Comparison of ENCODE assay signal across 28 cellular contexts in the genomic region with DNA sequence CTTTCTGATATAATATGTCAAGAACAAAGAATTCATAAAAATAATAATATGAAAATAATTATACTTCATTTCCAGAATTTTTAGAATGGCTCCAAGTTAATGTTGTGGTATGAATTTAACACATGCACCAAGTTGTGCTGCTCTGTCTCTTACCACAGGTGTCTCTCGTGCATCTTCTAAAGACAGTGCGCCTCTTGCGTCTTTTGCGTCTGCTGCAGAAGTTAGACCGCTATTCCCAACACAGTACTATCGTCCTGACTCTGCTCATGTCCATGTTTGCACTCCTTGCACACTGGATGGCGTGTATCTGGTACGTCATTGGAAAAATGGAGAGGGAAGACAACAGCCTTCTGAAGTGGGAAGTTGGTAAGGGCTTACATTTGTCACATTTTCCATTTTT.
"Had no signal": no experiment of that assay in that cellular context is flagged by ENCODE, and none has a peak within 500 bp of the region (broad histone marks: within the 10 kb centered on the region; RNA-seq: fewer than 3 reads in every experiment).

No MANE protein-coding gene starts in this region.

- H3K36me3 ChIP-seq: ascending aorta, cardiac muscle cell, SJCRH30 had no signal

- H3K4me3 Mint-ChIP-seq: activated CD4-positive, alpha-beta T cell treated with anti-CD3 and anti-CD28 coated beads for 36 hours; activated CD4-positive, alpha-beta T cell treated with anti-CD3 and anti-CD28 coated beads, Interleukin-2, amount 10 ng/mL, durations not matched to agents 7 days and 5 days; activated CD8-positive, alpha-beta T cell treated with anti-CD3 and anti-CD28 coated beads, Interleukin-2, amount 10 ng/mL, durations not matched to agents 7 days and 5 days; activated naive CD4-positive, alpha-beta T cell treated with anti-CD3 and anti-CD28 coated beads, Interleukin-2, amount 50 U/mL, for 24 hours; activated naive CD8-positive, alpha-beta T cell treated with anti-CD3 and anti-CD28 coated beads, Interleukin-2, amount 10 ng/mL, durations not matched to agents 7 days and 5 days; activated T-cell treated with anti-CD3 and anti-CD28 coated beads, Interleukin-2, amount 50 U/mL, for 24 hours; central memory CD8-positive, alpha-beta T cell; T-helper 1 cell treated with Interleukin-12 subunit alpha and Interleukin-12 subunit beta and Interleukin-4 antibody, amounts not matched to agents 30 μg/mL and 1 μg/mL, for 36 hours; T-helper 2 cell treated with Interferon-gamma antibody and Interleukin-4, amounts not matched to agents 5 μg/mL and 100 μg/mL, for 36 hours had no signal

- H3K4me3 ChIP-seq: ascending aorta, cardiac muscle cell, SJCRH30 had no signal

- H3K36me3 Mint-ChIP-seq: activated naive CD4-positive, alpha-beta T cell treated with anti-CD3 and anti-CD28 coated beads, Interleukin-2, amount 50 U/mL, for 24 hours; activated naive CD8-positive, alpha-beta T cell treated with anti-CD3 and anti-CD28 coated beads, Interleukin-2, amount 10 ng/mL, durations not matched to agents 7 days and 5 days had no signal

- ATAC-seq: activated CD4-positive, alpha-beta T cell treated with anti-CD3 and anti-CD28 coated beads for 36 hours; activated CD4-positive, CD25-positive, alpha-beta regulatory T cell treated with anti-CD3 and anti-CD28 coated beads, Interleukin-2, amount 50 U/mL, for 24 hours; activated CD8-positive, alpha-beta T cell treated with anti-CD3 and anti-CD28 coated beads, Interleukin-2, amount 10 ng/mL, durations not matched to agents 7 days and 5 days had no signal

- H3K4me1 Mint-ChIP-seq: activated CD4-positive, alpha-beta T cell treated with anti-CD3 and anti-CD28 coated beads for 36 hours; activated CD4-positive, alpha-beta T cell treated with anti-CD3 and anti-CD28 coated beads, Interleukin-2, amount 10 ng/mL, durations not matched to agents 7 days and 5 days; activated naive CD4-positive, alpha-beta T cell treated with anti-CD3 and anti-CD28 coated beads, Interleukin-2, amount 50 U/mL, for 24 hours; activated naive CD8-positive, alpha-beta T cell treated with anti-CD3 and anti-CD28 coated beads, Interleukin-2, amount 10 ng/mL, durations not matched to agents 7 days and 5 days; central memory CD8-positive, alpha-beta T cell had no signal

- H3K4me1 ChIP-seq: ascending aorta, SJCRH30 had no signal

- H3K27me3 Mint-ChIP-seq: activated CD4-positive, alpha-beta T cell treated with anti-CD3 and anti-CD28 coated beads for 36 hours; activated CD4-positive, alpha-beta T cell treated with anti-CD3 and anti-CD28 coated beads, Interleukin-2, amount 10 ng/mL, durations not matched to agents 7 days and 5 days; activated naive CD8-positive, alpha-beta T cell treated with anti-CD3 and anti-CD28 coated beads, Interleukin-2, amount 10 ng/mL, durations not matched to agents 7 days and 5 days; activated T-cell treated with anti-CD3 and anti-CD28 coated beads, Interleukin-2, amount 50 U/mL, for 24 hours; central memory CD8-positive, alpha-beta T cell had no signal

- H3K9ac ChIP-seq: SK-N-SH had no signal

- H3K9me2 ChIP-seq: SK-N-SH had no signal

- H3K4me2 ChIP-seq: SK-N-SH had no signal

- FAIRE-seq: TTC549 had no signal

- H3K27ac ChIP-seq: ascending aorta, cardiac muscle cell, SJCRH30 had no signal

- H3K27me3 ChIP-seq: ascending aorta, cardiac muscle cell, SJCRH30 had no signal

- DNase-seq: activated CD4-positive, alpha-beta T cell treated with anti-CD3 and anti-CD28 coated beads for 36 hours; activated CD4-positive, alpha-beta T cell treated with anti-CD3 and anti-CD28 coated beads, Interleukin-2, amount 10 ng/mL, durations not matched to agents 7 days and 5 days; activated CD4-positive, alpha-beta T cell treated with anti-CD3 and anti-CD28 coated beads, Interleukin-2, amount 50 U/mL, for 48 hours; activated CD8-positive, alpha-beta T cell treated with anti-CD3 and anti-CD28 coated beads, Interleukin-2, amount 10 ng/mL, durations not matched to agents 7 days and 5 days; activated gamma-delta T cell; activated naive CD4-positive, alpha-beta T cell treated with Interleukin-2 at 50 U/mL for 16 hours; activated naive CD8-positive, alpha-beta T cell treated with anti-CD3 and anti-CD28 coated beads, Interleukin-2, amount 10 ng/mL, durations not matched to agents 7 days and 5 days; activated T-cell treated with anti-CD3 and anti-CD28 coated beads, Interleukin-2, amount 50 U/mL, for 24 hours; amygdala; NCI-H1105; NCI-H1436; NCI-H1694; NCI-H1930; NCI-H2081 treated with DMSO at 0.1 percent for 48 hours; NCI-H345; NCI-H524 treated with DMSO at 0.1 percent for 48 hours; SHP77; SJCRH30; SK-N-SH had no signal

- H3K9me3 Mint-ChIP-seq: activated CD4-positive, alpha-beta T cell treated with anti-CD3 and anti-CD28 coated beads, Interleukin-2, amount 10 ng/mL, durations not matched to agents 7 days and 5 days; activated naive CD4-positive, alpha-beta T cell treated with anti-CD3 and anti-CD28 coated beads, Interleukin-2, amount 50 U/mL, for 24 hours; activated naive CD8-positive, alpha-beta T cell treated with anti-CD3 and anti-CD28 coated beads, Interleukin-2, amount 10 ng/mL, durations not matched to agents 7 days and 5 days; activated T-cell treated with anti-CD3 and anti-CD28 coated beads, Interleukin-2, amount 50 U/mL, for 24 hours; activated T-helper 2 cell treated with anti-CD3 and anti-CD28 coated beads, Interferon-gamma antibody, Interleukin-2, Interleukin-4, amounts not matched to agents 10 μg/mL and 5 μg/mL and 100 μg/mL, durations not matched to agents 14 hours and 24 hours and 36 hours; T-helper 1 cell treated with Interleukin-12 subunit alpha and Interleukin-12 subunit beta and Interleukin-4 antibody, amounts not matched to agents 30 μg/mL and 1 μg/mL, for 36 hours; T-helper 2 cell treated with Interferon-gamma antibody and Interleukin-4, amounts not matched to agents 5 μg/mL and 100 μg/mL, for 36 hours had no signal

- H3K27ac Mint-ChIP-seq: activated CD4-positive, alpha-beta T cell treated with anti-CD3 and anti-CD28 coated beads for 36 hours; activated CD4-positive, alpha-beta T cell treated with anti-CD3 and anti-CD28 coated beads, Interleukin-2, amount 10 ng/mL, durations not matched to agents 7 days and 5 days; activated CD8-positive, alpha-beta T cell treated with anti-CD3 and anti-CD28 coated beads, Interleukin-2, amount 10 ng/mL, durations not matched to agents 7 days and 5 days; activated naive CD4-positive, alpha-beta T cell treated with anti-CD3 and anti-CD28 coated beads, Interleukin-2, amount 50 U/mL, for 24 hours; activated naive CD8-positive, alpha-beta T cell treated with anti-CD3 and anti-CD28 coated beads, Interleukin-2, amount 10 ng/mL, durations not matched to agents 7 days and 5 days; activated T-cell treated with anti-CD3 and anti-CD28 coated beads, Interleukin-2, amount 50 U/mL, for 24 hours; activated T-helper 2 cell treated with anti-CD3 and anti-CD28 coated beads, Interferon-gamma antibody, Interleukin-2, Interleukin-4, amounts not matched to agents 10 μg/mL and 5 μg/mL and 100 μg/mL, durations not matched to agents 14 hours and 24 hours and 36 hours; T-helper 1 cell treated with Interleukin-12 subunit alpha and Interleukin-12 subunit beta and Interleukin-4 antibody, amounts not matched to agents 30 μg/mL and 1 μg/mL, for 36 hours; T-helper 2 cell treated with Interferon-gamma antibody and Interleukin-4, amounts not matched to agents 5 μg/mL and 100 μg/mL, for 36 hours had no signal

- H3K9me3 ChIP-seq: ascending aorta, SJCRH30, SK-N-SH had no signal
